ENCODE assay signal across 12 cellular contexts in the genomic region with DNA sequence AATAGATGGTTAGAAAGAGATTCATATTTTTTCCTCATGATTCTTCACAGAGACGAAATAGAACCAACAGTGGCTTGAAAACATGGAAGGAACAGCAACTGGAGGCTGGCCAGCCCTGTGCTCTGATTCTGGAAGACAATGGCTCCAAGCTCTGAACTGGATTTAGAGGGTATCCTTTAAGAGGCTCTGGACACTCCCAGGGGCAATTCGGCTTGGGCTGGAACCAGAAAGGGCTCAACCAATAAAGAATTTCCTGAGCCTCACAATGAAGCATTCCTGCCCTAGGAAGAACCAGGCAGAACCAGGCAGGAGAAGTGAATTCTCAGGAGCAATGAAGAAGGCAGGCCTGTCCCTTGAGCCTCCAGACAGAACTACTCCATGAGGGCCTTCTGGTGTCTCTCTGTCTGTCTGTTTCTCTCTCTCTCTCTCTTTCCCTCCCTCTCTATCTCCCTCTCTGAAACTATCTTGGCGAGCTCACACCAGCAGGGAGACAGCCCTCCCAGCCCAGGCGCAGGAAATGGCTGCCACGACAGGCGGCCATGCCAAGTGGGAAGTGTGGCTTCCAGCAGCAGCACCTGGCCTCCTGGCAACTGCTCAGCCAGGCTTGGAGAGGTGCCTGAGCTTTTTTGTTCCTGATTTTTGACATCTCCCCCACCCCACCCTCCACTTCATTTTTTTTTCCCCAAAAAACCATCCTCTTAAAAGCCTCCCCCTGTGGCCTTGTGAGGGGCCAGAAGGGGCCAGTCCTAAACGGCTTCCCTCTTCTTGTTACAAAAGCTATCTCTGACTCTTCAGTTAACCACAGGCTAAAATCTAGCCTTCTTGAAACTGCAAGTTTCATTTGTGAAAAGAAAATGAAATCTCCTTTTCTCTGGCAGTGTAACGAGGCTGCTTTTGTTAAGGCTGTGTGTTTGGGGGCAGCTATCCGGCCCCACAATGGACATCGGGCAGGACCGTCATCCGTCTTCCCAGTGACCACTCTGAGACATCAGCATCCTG.
DNase-seq lines count a peak whose midpoint lies in the region; ATAC-seq and TF ChIP-seq lines count a peak whose summit lies in the region.
"Had no signal": no experiment of that assay in that cellular context is flagged by ENCODE, and none has a peak within 500 bp of the region (broad histone marks: within the 10 kb centered on the region; RNA-seq: fewer than 3 reads in every experiment).

No MANE protein-coding gene starts in this region.

- no CpG with 5 or more reads among the region's 12 CpGs for WGBS in neuronal stem cell (ENCODE audit: extremely low coverage in 2 of 2, insufficient read length in 2 of 2, insufficient replicate concordance in 1 of 2), 2 donors

- H3K36me3 ChIP-seq in neuronal stem cell (replicated peaks in 1 of 2; ENCODE audit: control insufficient read depth in 2 of 2, insufficient read depth in 2 of 2, low read length in 2 of 2): no peaks in the 10 kb centered on the region
- no peaks in the 10 kb centered on the region for H3K36me3 ChIP-seq in Caco-2 (ENCODE audit: control insufficient read depth, insufficient read depth, low read length)

- H3K9ac ChIP-seq in neuronal stem cell (ENCODE audit: low read depth, low read length, poor library complexity): no peak overlapping the region

- DNase-seq in Right ventricle myocardium superior (no peak), cardiac septum (ENCODE audit: low spot score) (no peak), neuronal stem cell (ENCODE audit: low spot score) (no peak), NCI-H2081 treated with DMSO at 0.1 percent for 48 hours (lab: John Stamatoyannopoulos, UW) (no peak), Caco-2 (no peak)
- DNase-seq: activated B cell treated with CpG ODN at 0.5 μM for 24 hours; activated T-cell treated with anti-CD3 and anti-CD28 coated beads, Interleukin-2, amount 50 U/mL, for 24 hours; NCI-H2081; posterior cingulate gyrus had no signal

- no peaks in the 10 kb centered on the region for H3K79me1 ChIP-seq in neuronal stem cell (ENCODE audit: low read depth, low read length)

- intact Hi-C loops in Right ventricle myocardium superior (cut with DNase I): no loop called here
- intact Hi-C loops in cardiac septum (cut with DNase I): no loop called here
- intact Hi-C loops in Caco-2 (cut with micrococcal nuclease; ENCODE audit: unreplicated experiment): no loop called here

- H3K27me3 ChIP-seq in neuronal stem cell (ENCODE audit: control insufficient read depth in 3 of 3, insufficient read depth in 3 of 3, low read depth in 1 of 3, low read length in 3 of 3) (peaks cover 0 to 21% (median 0%) of the 10 kb centered on the region in 3 experiments), Caco-2 (replicated peaks; ENCODE audit: control insufficient read depth, insufficient read depth, low read length) (no peaks in the 10 kb centered on the region)

- H2AFZ ChIP-seq in neuronal stem cell (ENCODE audit: low read length): no peak overlapping the region

- H3K4me1 ChIP-seq in neuronal stem cell (ENCODE audit: control insufficient read depth in 2 of 2, insufficient read depth in 1 of 2, low read depth in 1 of 2, low read length in 2 of 2) (no peaks in the 10 kb centered on the region), Caco-2 (no peaks in the 10 kb centered on the region)

- no peak overlapping the region for H2BK12ac ChIP-seq in neuronal stem cell (ENCODE audit: low read length)

- H4K8ac ChIP-seq in neuronal stem cell (ENCODE audit: low read depth, low read length): no peak overlapping the region

- TF ChIP-seq CTCF in Caco-2 (IDR thresholded peaks at IDR 0.05; ENCODE audit: insufficient read depth in 1 of 2, low read depth in 1 of 2, low read length in 1 of 2, severe bottlenecking in 1 of 2, unreplicated experiment in 1 of 2): no peak

- peak overlapping the region; percentile 83 for H3K18ac ChIP-seq in neuronal stem cell (ENCODE audit: low read length)

- no peaks in the 10 kb centered on the region for H3K4me1 Mint-ChIP-seq in Caco-2 (ENCODE audit: low read depth, unreplicated experiment)
- H3K4me1 Mint-ChIP-seq: activated B cell treated with CpG ODN at 0.5 μM for 24 hours had no signal

- H2AK5ac ChIP-seq in neuronal stem cell (ENCODE audit: low read depth, low read length): no peak overlapping the region

- no peak overlapping the region for H2BK15ac ChIP-seq in neuronal stem cell (ENCODE audit: low read length)

- H3K4me3 Mint-ChIP-seq in Caco-2 (ENCODE audit: unreplicated experiment): no peak overlapping the region
- H3K4me3 Mint-ChIP-seq: activated B cell treated with CpG ODN at 0.5 μM for 24 hours; activated T-cell treated with anti-CD3 and anti-CD28 coated beads, Interleukin-2, amount 50 U/mL, for 24 hours had no signal

- no peaks in the 10 kb centered on the region for H3K36me3 Mint-ChIP-seq in Caco-2 (ENCODE audit: insufficient read depth, unreplicated experiment)

- H3K9me3 Mint-ChIP-seq in Caco-2 (ENCODE audit: unreplicated experiment): no peaks in the 10 kb centered on the region
- H3K9me3 Mint-ChIP-seq: activated B cell treated with CpG ODN at 0.5 μM for 24 hours; activated T-cell treated with anti-CD3 and anti-CD28 coated beads, Interleukin-2, amount 50 U/mL, for 24 hours had no signal

- H3K23ac ChIP-seq in neuronal stem cell (ENCODE audit: low read depth, low read length, poor library complexity): no peak overlapping the region

- POLR2A ChIA-PET in Caco-2 (lab: Charles Lee): no interaction called here

- H3K4me3 ChIP-seq in neuronal stem cell (ENCODE audit: low read length in 2 of 2) (no peak overlapping the region), Caco-2 (ENCODE audit: low read depth, low read length) (no peak overlapping the region)

- H3K27ac Mint-ChIP-seq in Caco-2 (ENCODE audit: unreplicated experiment): no peak overlapping the region
- H3K27ac Mint-ChIP-seq: activated B cell treated with CpG ODN at 0.5 μM for 24 hours; activated T-cell treated with anti-CD3 and anti-CD28 coated beads, Interleukin-2, amount 50 U/mL, for 24 hours had no signal

- H3K27ac ChIP-seq in neuronal stem cell (replicated peaks; ENCODE audit: low read length): no peak overlapping the region

- CTCF ChIA-PET in Caco-2 (lab: Charles Lee): no interaction called here

- no TSS peak for BruUV-seq in Caco-2 (replicated peaks; lab: Mats Ljungman, UMichigan)

- H3K27me3 Mint-ChIP-seq in Caco-2 (ENCODE audit: insufficient read depth, unreplicated experiment): peaks cover 19% of the 10 kb centered on the region

- no peaks in the 10 kb centered on the region for H3K9me3 ChIP-seq in neuronal stem cell (replicated peaks in 1 of 2; ENCODE audit: control insufficient read depth in 2 of 2, insufficient read depth in 1 of 2, low read depth in 1 of 2, low read length in 2 of 2)
- H3K9me3 ChIP-seq in Caco-2: no peaks in the 10 kb centered on the region

- H3K14ac ChIP-seq in neuronal stem cell (ENCODE audit: low read length): no peak overlapping the region

- H4K91ac ChIP-seq in neuronal stem cell (ENCODE audit: low read depth, low read length, poor library complexity): no peak overlapping the region

- H3K4me2 ChIP-seq in neuronal stem cell (ENCODE audit: insufficient read depth, low read length, poor library complexity, severe bottlenecking): no peak overlapping the region

- ATAC-seq in Right ventricle myocardium superior (ENCODE audit: poor library complexity) (peak; percentile 27), GM21717 (IDR thresholded peaks at IDR 0.05; ENCODE audit: unreplicated experiment) (peak; percentile 88), HG03354 (IDR thresholded peaks at IDR 0.05; ENCODE audit: poor library complexity, severe bottlenecking, unreplicated experiment) (peak; percentile 67), HG02970 (IDR thresholded peaks at IDR 0.05; ENCODE audit: low FRiP score, unreplicated experiment) (no peak)

- no peak overlapping the region for H2BK120ac ChIP-seq in neuronal stem cell (ENCODE audit: low read depth, low read length)

- no peak overlapping the region for H2BK5ac ChIP-seq in neuronal stem cell (ENCODE audit: low read length)

- no peak overlapping the region for H3K4ac ChIP-seq in neuronal stem cell (ENCODE audit: low read length)
